Comparison of ENCODE assay signal across 8 cellular contexts in genomic region chr1:18901952-18902522, GRCh38. TPM values are rescaled to one million over a fixed set of nuclear protein-coding genes. Genes with fewer than 3 reads are reported as not detected.
A peak's percentile ranks its signal among the peaks of the same experiment; 100 is the strongest.
DNase-seq lines count a peak whose midpoint lies in the region; ATAC-seq, FAIRE-seq and TF ChIP-seq lines count a peak whose summit lies in the region.

No MANE protein-coding gene starts in this region.

- H3K36me3 ChIP-seq in BE2C (no peaks in the 10 kb centered on the region), endothelial cell of umbilical vein (ENCODE audit: control insufficient read depth in 2 of 2, extremely low read depth in 1 of 2, insufficient read depth in 2 of 2, low read length in 2 of 2) (no peaks in the 10 kb centered on the region)

- no peaks in the 10 kb centered on the region for H3K9me3 Mint-ChIP-seq in nephron

- H3K79me2 ChIP-seq in endothelial cell of umbilical vein (ENCODE audit: control insufficient read depth, insufficient read depth, low read length), result no peaks in the 10 kb centered on the region

- CTCF ChIA-PET in endothelial cell of umbilical vein (lab: Charles Lee), result interaction anchor here (1.0 to 3.6 kb wide), 11 partner anchors 9 to 305 kb away, joined by 3 to 38 read pairs (median 4); no protein-coding TSS in a partner anchor

- H3K4me3 ChIP-seq in BE2C (ENCODE audit: low read depth, low read length) (peak overlapping the region; percentile 75), endothelial cell of umbilical vein (replicated peaks in 1 of 3; ENCODE audit: insufficient read depth in 1 of 3, low read depth in 1 of 3, low read length in 3 of 3) (peak overlapping the region; percentile 82 to 90 (median 83))

- ATAC-seq in GM21367 (IDR thresholded peaks at IDR 0.05; ENCODE audit: unreplicated experiment), result peak; percentile 15
- ATAC-seq in GM18858 (IDR thresholded peaks at IDR 0.05; ENCODE audit: unreplicated experiment), result no peak
- no peak for ATAC-seq in GM21723 (IDR thresholded peaks at IDR 0.05; ENCODE audit: unreplicated experiment)

- peaks cover 4% of the 10 kb centered on the region for H3K27me3 Mint-ChIP-seq in nephron (ENCODE audit: low read depth)

- H2AFZ ChIP-seq in endothelial cell of umbilical vein (ENCODE audit: low read depth, low read length), result peak overlapping the region; percentile 94

- TF ChIP-seq POLR2A in endothelial cell of umbilical vein (IDR thresholded peaks at IDR 0.05; ENCODE audit: low read depth, low read length), result no peak

- no peak for DNase-seq in BE2C
- DNase-seq in RPMI7951 (ENCODE audit: low read depth), result peak; percentile 64
- DNase-seq in endothelial cell of umbilical vein (ENCODE audit: low read depth, low spot score), result no peak
- no peak for DNase-seq in inferior parietal cortex (ENCODE audit: extremely low spot score)

- peak overlapping the region; percentile 88 for H3K27ac ChIP-seq in endothelial cell of umbilical vein (ENCODE audit: insufficient read depth, low read depth, low read length)

- H3K36me3 Mint-ChIP-seq in nephron (ENCODE audit: low read depth), result no peaks in the 10 kb centered on the region

- BruUV-seq in endothelial cell of umbilical vein (replicated peaks; lab: Mats Ljungman, UMichigan), result TSS peak; percentile 10

- no peaks in the 10 kb centered on the region for H4K20me1 ChIP-seq in endothelial cell of umbilical vein (replicated peaks; ENCODE audit: control insufficient read depth, extremely low read depth, insufficient read depth, low read length)

- peaks cover 68% of the 10 kb centered on the region for H3K4me1 Mint-ChIP-seq in nephron

- no peaks in the 10 kb centered on the region for H3K9me1 ChIP-seq in endothelial cell of umbilical vein (replicated peaks; ENCODE audit: control insufficient read depth, extremely low read depth, insufficient read depth, low read length)

- POLR2A ChIA-PET in endothelial cell of umbilical vein (lab: Charles Lee), result interaction anchor here (0.7 to 1.5 kb wide), 5 partner anchors 42 to 188 kb away, joined by 3 to 4 read pairs (median 3); no protein-coding TSS in a partner anchor

- peak overlapping the region; percentile 64 for H3K4me2 ChIP-seq in endothelial cell of umbilical vein (ENCODE audit: insufficient read depth, low read length)

- no peaks in the 10 kb centered on the region for H3K27me3 ChIP-seq in BE2C
- H3K27me3 ChIP-seq in endothelial cell of umbilical vein (ENCODE audit: control insufficient read depth in 2 of 2, insufficient read depth in 2 of 2, low read length in 2 of 2), result no peaks in the 10 kb centered on the region

- peak overlapping the region; percentile 98 to 99 (median 98) for H3K4me3 Mint-ChIP-seq in nephron

- FAIRE-seq in endothelial cell of umbilical vein (lab: Jason Lieb, UNC), result no peak

- H3K9me3 ChIP-seq in BE2C (no peaks in the 10 kb centered on the region), endothelial cell of umbilical vein (replicated peaks; ENCODE audit: control insufficient read depth, insufficient read depth, low read length) (no peaks in the 10 kb centered on the region)

- intact Hi-C loops in endothelial cell of umbilical vein (cut with micrococcal nuclease), result loop anchor here (1.0 to 10.0 kb wide), 4 partner anchors 24 to 1670 kb away; partner anchors contain the start of gene UBR4

- peak overlapping the region; percentile 89 for H3K9ac ChIP-seq in endothelial cell of umbilical vein (replicated peaks; ENCODE audit: extremely low read depth, insufficient read depth, low read length)

- dilution Hi-C loops in endothelial cell of umbilical vein (cut with MboI; ENCODE audit: extremely low pct_ligation_motif_present, low sequenced_read_pairs), result no loop called here

- peak overlapping the region; percentile 100 for H3K27ac Mint-ChIP-seq in nephron

- TF ChIP-seq CTCF in BE2C (IDR thresholded peaks at IDR 0.05; ENCODE audit: low read depth, low read length) (no peak), endothelial cell of umbilical vein (IDR thresholded peaks at IDR 0.05; ENCODE audit: extremely low read depth in 1 of 2, insufficient read depth in 1 of 2, low read depth in 1 of 2, low read length in 2 of 2) (no peak), nephron (IDR thresholded peaks at IDR 0.05; ENCODE audit: unreplicated experiment in 3 of 3) (no peak)

- no peaks in the 10 kb centered on the region for H3K4me1 ChIP-seq in BE2C
- peaks cover 15% of the 10 kb centered on the region for H3K4me1 ChIP-seq in endothelial cell of umbilical vein (ENCODE audit: control insufficient read depth, extremely low read depth, insufficient read depth, low read length)

TF ChIP-seq in endothelial cell of umbilical vein, 7 proteins besides CTCF, POLR2A, EP300 and RAD21:
- TF ChIP-seq EZH2 (IDR thresholded peaks at IDR 0.05; ENCODE audit: borderline replicate concordance, low read depth, low read length, severe bottlenecking), result no peak
- peak; percentile 55 for TF ChIP-seq POLR2AphosphoS5 (IDR thresholded peaks at IDR 0.05; ENCODE audit: insufficient read depth, low read depth, low read length)
- TF ChIP-seq MYC (IDR thresholded peaks at IDR 0.05; ENCODE audit: low read depth, low read length), result no peak
- TF ChIP-seq FOS (IDR thresholded peaks at IDR 0.05; ENCODE audit: borderline replicate concordance, insufficient read depth, low read length), result no peak

RNA-seq across cellular contexts. Expression of gene ALDH4A1, which starts 0.3 kb away (rescaled TPM):
- polyA plus RNA-seq in BE2C (2012; ENCODE audit: insufficient read depth, insufficient read length, low read depth), result 19.6 TPM
- 13.1 and 13.4 TPM in 2 replicates for total RNA-seq in RPMI7951 (2014; rRNA removed; shearing (Covaris generic))
- total RNA-seq in endothelial cell of umbilical vein, result 17.4 and 18.6 TPM in 2 replicates
- 18.5 and 19.7 TPM in 2 replicates for polyA plus RNA-seq in endothelial cell of umbilical vein
- 14.8 and 15.4 TPM in 2 replicates for polyA plus RNA-seq in endothelial cell of umbilical vein (2011; cell fraction: cytosol; rRNA removed)
- 25.8 and 26.6 TPM in 2 replicates for polyA plus RNA-seq in endothelial cell of umbilical vein (2011; cell fraction: nucleus; rRNA removed)
- 8.9 and 11.3 TPM in 2 replicates for polyA plus RNA-seq in endothelial cell of umbilical vein (2012)
- 10.3 and 20.1 TPM in 2 replicates for polyA minus RNA-seq in endothelial cell of umbilical vein
- 10.5 TPM for polyA minus RNA-seq in endothelial cell of umbilical vein (2011; cell fraction: cytosol; rRNA and poly(A)+ RNA removed)
- 8.3 and 28.2 TPM in 2 replicates for polyA minus RNA-seq in endothelial cell of umbilical vein (2011; cell fraction: nucleus; rRNA and poly(A)+ RNA removed)

RNA-seq across cellular contexts. Expression of gene TAS1R2, which starts 42.6 kb away (rescaled TPM):
- polyA plus RNA-seq in BE2C (2012; ENCODE audit: insufficient read depth, insufficient read length, low read depth), result not detected
- total RNA-seq in RPMI7951 (2014; rRNA removed; shearing (Covaris generic)), result not detected in 2 replicates
- total RNA-seq in endothelial cell of umbilical vein, result not detected in 2 replicates
- not detected in 2 replicates for polyA plus RNA-seq in endothelial cell of umbilical vein
- not detected in 2 replicates for polyA plus RNA-seq in endothelial cell of umbilical vein (2011; cell fraction: cytosol; rRNA removed)
- polyA plus RNA-seq in endothelial cell of umbilical vein (2011; cell fraction: nucleus; rRNA removed), result not detected in 2 replicates
- not detected in 2 replicates for polyA plus RNA-seq in endothelial cell of umbilical vein (2012)
- not detected in 2 replicates for polyA minus RNA-seq in endothelial cell of umbilical vein
- not detected for polyA minus RNA-seq in endothelial cell of umbilical vein (2011; cell fraction: cytosol; rRNA and poly(A)+ RNA removed)
- polyA minus RNA-seq in endothelial cell of umbilical vein (2011; cell fraction: nucleus; rRNA and poly(A)+ RNA removed), result not detected in 2 replicates

RNA-seq across cellular contexts. Expression of gene IFFO2, which starts 54.4 kb away (rescaled TPM):
- 0.29 TPM for polyA plus RNA-seq in BE2C (2012; ENCODE audit: insufficient read depth, insufficient read length, low read depth)
- 9.1 and 9.9 TPM in 2 replicates for total RNA-seq in RPMI7951 (2014; rRNA removed; shearing (Covaris generic))
- 31.1 and 35.1 TPM in 2 replicates for total RNA-seq in endothelial cell of umbilical vein
- polyA plus RNA-seq in endothelial cell of umbilical vein, result 28.3 and 31.3 TPM in 2 replicates
- polyA plus RNA-seq in endothelial cell of umbilical vein (2011; cell fraction: cytosol; rRNA removed), result 22.7 and 26.3 TPM in 2 replicates
- polyA plus RNA-seq in endothelial cell of umbilical vein (2011; cell fraction: nucleus; rRNA removed), result 26.9 and 30.2 TPM in 2 replicates
- 23.3 and 30.7 TPM in 2 replicates for polyA plus RNA-seq in endothelial cell of umbilical vein (2012)
- 18.4 and 22.0 TPM in 2 replicates for polyA minus RNA-seq in endothelial cell of umbilical vein
- 2.8 TPM for polyA minus RNA-seq in endothelial cell of umbilical vein (2011; cell fraction: cytosol; rRNA and poly(A)+ RNA removed)
- 18.1 and 20.8 TPM in 2 replicates for polyA minus RNA-seq in endothelial cell of umbilical vein (2011; cell fraction: nucleus; rRNA and poly(A)+ RNA removed)
